23 cellular contexts compared by ENCODE assay signal in the genomic region with DNA sequence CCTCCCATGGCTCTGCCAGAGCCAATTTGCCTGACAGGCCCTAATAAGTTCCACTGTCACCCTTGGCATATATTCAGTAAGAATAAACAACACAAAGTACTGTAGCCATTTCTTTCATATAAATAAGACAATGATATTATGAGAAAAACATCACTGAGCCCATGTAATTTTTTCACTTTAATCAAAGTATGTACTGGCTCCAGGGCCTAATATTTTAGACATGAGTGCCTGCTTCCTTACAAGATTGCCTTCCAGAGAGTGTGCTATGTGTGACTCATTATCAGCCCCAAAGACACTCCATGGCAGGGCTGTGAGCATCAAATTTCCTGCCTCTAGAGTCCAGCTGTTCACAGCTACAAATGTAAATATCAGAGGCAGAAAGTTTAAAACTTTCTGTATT.
DNase-seq lines count a peak whose midpoint lies in the region; ATAC-seq, FAIRE-seq and TF ChIP-seq lines count a peak whose summit lies in the region.
"Had no signal": no experiment of that assay in that cellular context is flagged by ENCODE, and none has a peak within 500 bp of the region (broad histone marks: within the 10 kb centered on the region; RNA-seq: fewer than 3 reads in every experiment).

No MANE protein-coding gene starts in this region.

- TF ChIP-seq CTCF in bronchial epithelial cell (IDR thresholded peaks at IDR 0.05; ENCODE audit: insufficient read depth, low read length, severe bottlenecking) (no peak), glutamatergic neuron (IDR thresholded peaks at IDR 0.05; ENCODE audit: partially characterized antibody, unreplicated experiment) (no peak)

- no peaks in the 10 kb centered on the region for H3K27me3 ChIP-seq in bronchial epithelial cell (ENCODE audit: control insufficient read depth, insufficient read depth, low read length)
- H3K27me3 ChIP-seq: BLaER1, MG63 had no signal

- no peaks in the 10 kb centered on the region for H3K9me3 Mint-ChIP-seq in glutamatergic neuron (ENCODE audit: unreplicated experiment)

- peaks cover 6% of the 10 kb centered on the region for H3K27me3 Mint-ChIP-seq in glutamatergic neuron (ENCODE audit: unreplicated experiment)

- no peak overlapping the region for H3K4me3 Mint-ChIP-seq in glutamatergic neuron (ENCODE audit: unreplicated experiment)
- H3K4me3 Mint-ChIP-seq: CD4-positive, alpha-beta memory T cell; H9 had no signal

- ATAC-seq in HG02884 (IDR thresholded peaks at IDR 0.05; ENCODE audit: unreplicated experiment), result no peak
- ATAC-seq: SK-N-SH treated with all-trans-retinoic acid at 6 μM for 48 hours had no signal

- peaks cover 6% of the 10 kb centered on the region for H3K4me1 Mint-ChIP-seq in glutamatergic neuron (ENCODE audit: low read depth, unreplicated experiment)
- H3K4me1 Mint-ChIP-seq: CD4-positive, alpha-beta memory T cell; H9 had no signal

- no peaks in the 10 kb centered on the region for H3K36me3 Mint-ChIP-seq in glutamatergic neuron (ENCODE audit: unreplicated experiment)
- H3K36me3 Mint-ChIP-seq: CD4-positive, alpha-beta memory T cell had no signal

- no peak for FAIRE-seq in bronchial epithelial cell (lab: Jason Lieb, UNC)

- no peak overlapping the region for H3K27ac Mint-ChIP-seq in glutamatergic neuron (ENCODE audit: unreplicated experiment)
- H3K27ac Mint-ChIP-seq: CD4-positive, alpha-beta memory T cell; H9 had no signal

- H3K4me3 ChIP-seq in bronchial epithelial cell (ENCODE audit: low read depth, low read length), result no peak overlapping the region
- H3K4me3 ChIP-seq: BLaER1, MG63, PC-9 had no signal

- DNase-seq in NCI-H1092 treated with DMSO at 0.1 percent for 48 hours (lab: John Stamatoyannopoulos, UW) (peak; percentile 46), NCI-H1092 (lab: John Stamatoyannopoulos, UW) (no peak), Daoy (ENCODE audit: low read depth) (peak; percentile 25), NCI-H2171 treated with DMSO at 0.1 percent for 48 hours (lab: John Stamatoyannopoulos, UW) (peak; percentile 81), bronchial epithelial cell (ENCODE audit: low read depth) (peak; percentile 18), glutamatergic neuron (no peak), SW480 (ENCODE audit: low spot score) (no peak)
- DNase-seq: ACHN; Caco-2; CD4-positive, alpha-beta memory T cell; DMS153; H9; MG63; NCI-H1436; NCI-H2029; NCI-H226; NCI-H526 treated with DMSO at 0.1 percent for 48 hours; PC-9; SHP77 treated with DMSO at 0.1 percent for 48 hours; T-helper 1 cell had no signal

- no peaks in the 10 kb centered on the region for H3K36me3 ChIP-seq in bronchial epithelial cell (ENCODE audit: control insufficient read depth, insufficient read depth, low read length)
- H3K36me3 ChIP-seq: BLaER1, MG63 had no signal

Comparison
In these comparisons a context has a peak if more than half of its experiments do, and no peak if none do; other contexts are left out.
1. DNase-seq: peak in NCI-H1092 treated with DMSO at 0.1 percent for 48 hours (single experiment), Daoy (single experiment), NCI-H2171 treated with DMSO at 0.1 percent for 48 hours (single experiment) and bronchial epithelial cell (single experiment); none in NCI-H1092 (single experiment), glutamatergic neuron (single experiment) and SW480 (single experiment).